In genomic region chr1:193392686-193393085, GRCh38 we compare ENCODE assay signal across 20 cellular contexts.
DNase-seq lines count a peak whose midpoint lies in the region; ATAC-seq, FAIRE-seq and TF ChIP-seq lines count a peak whose summit lies in the region.
"Had no signal": no experiment of that assay in that cellular context is flagged by ENCODE, and none has a peak within 500 bp of the region (broad histone marks: within the 10 kb centered on the region; RNA-seq: fewer than 3 reads in every experiment).

No MANE protein-coding gene starts in this region.

- peaks cover 7% of the 10 kb centered on the region for H3K36me3 Mint-ChIP-seq in progenitor cell of endocrine pancreas (ENCODE audit: insufficient read depth)

- H3K23ac ChIP-seq in H1 (ENCODE audit: insufficient read length) = no peak overlapping the region

- WGBS in H1 (ENCODE audit: extremely low coverage in 1 of 2, insufficient coverage in 1 of 2, insufficient read length in 1 of 2, insufficient replicate concordance in 2 of 2, low coverage in 1 of 2, low lambda C conversion rate in 2 of 2, missing lambda C conversion rate in 1 of 2), 2 experiments = 47% methylated on average over 1 of the region's 1 CpG; no CpG with 5 or more reads in 1 of the 2 experiments

- H3K14ac ChIP-seq in H1 (ENCODE audit: insufficient read length) = no peak overlapping the region

- no peak overlapping the region for H4K8ac ChIP-seq in H1 (ENCODE audit: extremely low read depth, insufficient read depth, low read length)

- peaks cover 24% of the 10 kb centered on the region for H3K9me3 Mint-ChIP-seq in progenitor cell of endocrine pancreas (ENCODE audit: low read depth)
- H3K9me3 Mint-ChIP-seq: HFFc6 had no signal

- no peak overlapping the region for H4K91ac ChIP-seq in H1 (replicated peaks; ENCODE audit: insufficient read length, low read length)

- POLR2A ChIA-PET in H1 (lab: Charles Lee; ENCODE audit: partially characterized antibody) = no interaction called here

- H3K4me2 ChIP-seq in H1 (ENCODE audit: insufficient read depth in 1 of 2, low read depth in 2 of 2, low read length in 2 of 2) = no peak overlapping the region
- H3K4me2 ChIP-seq: KMS-11 had no signal

- no peak overlapping the region for H3K27ac ChIP-seq in H1 (ENCODE audit: low read depth, low read length)
- H3K27ac ChIP-seq: C4-2B, KMS-11 had no signal

- H3K27ac Mint-ChIP-seq in progenitor cell of endocrine pancreas = no peak overlapping the region
- H3K27ac Mint-ChIP-seq: HFFc6 had no signal

- no peak overlapping the region for H2BK120ac ChIP-seq in H1 (replicated peaks; ENCODE audit: low read depth, low read length)

- CTCF ChIA-PET in H1 (lab: Charles Lee; ENCODE audit: partially characterized antibody) = interaction anchor here (1.3 kb wide), 1 partner anchor 894 kb away, joined by 3 read pairs; no protein-coding TSS in a partner anchor

- no peak overlapping the region for H3K4me3 Mint-ChIP-seq in progenitor cell of endocrine pancreas (ENCODE audit: low read depth)
- H3K4me3 Mint-ChIP-seq: HFFc6 had no signal

- no peaks in the 10 kb centered on the region for H3K36me3 ChIP-seq in H1 (ENCODE audit: control insufficient read depth in 2 of 4, insufficient read depth in 4 of 4, low read length in 3 of 4)

- no peak overlapping the region for H3K4ac ChIP-seq in H1 (replicated peaks; ENCODE audit: insufficient read length, low read depth, low read length)

- H3K9ac ChIP-seq in H1 (replicated peaks in 1 of 4; ENCODE audit: extremely low read depth in 1 of 4, low read depth in 3 of 4, low read length in 3 of 4) = no peak overlapping the region
- H3K9ac ChIP-seq: KMS-11 had no signal

- no peak overlapping the region for H3K18ac ChIP-seq in H1 (ENCODE audit: extremely low read depth, low read length)

- H4K20me1 ChIP-seq in H1 (replicated peaks in 1 of 2; ENCODE audit: control insufficient read depth in 1 of 2, insufficient read depth in 2 of 2, low read length in 2 of 2) = no peaks in the 10 kb centered on the region

- peak; percentile 20 for DNase-seq in NCI-H82 (lab: John Stamatoyannopoulos, UW)
- DNase-seq in NCI-H82 treated with DMSO at 0.1 percent for 48 hours (lab: John Stamatoyannopoulos, UW; ENCODE audit: unreplicated experiment) = no peak
- DNase-seq in LNCaP clone FGC (ENCODE audit: low read depth) = no peak
- DNase-seq in H1 (ENCODE audit: low read depth in 1 of 2, low spot score in 2 of 2) = no peak
- no peak for DNase-seq in progenitor cell of endocrine pancreas (ENCODE audit: low spot score, unreplicated experiment)
- DNase-seq in RKO (ENCODE audit: low spot score) = no peak
- DNase-seq in putamen (ENCODE audit: low spot score) = no peak
- DNase-seq: 8988T, DMS153, HFFc6, NCI-H1105 treated with DMSO at 0.1 percent for 48 hours, NCI-H187, NCI-H2171 treated with DMSO at 0.1 percent for 48 hours, NCI-H510A, SHP77 had no signal

- H3K79me1 ChIP-seq in H1 (ENCODE audit: low read depth, low read length) = no peaks in the 10 kb centered on the region

- H2BK5ac ChIP-seq in H1 (ENCODE audit: low read depth, low read length) = no peak overlapping the region

- H2BK20ac ChIP-seq in H1 (ENCODE audit: low read length) = no peak overlapping the region

- peaks cover 0 to 1% (median 0%) of the 10 kb centered on the region in 4 experiments; a peak in 1 of 7 replicates for H3K27me3 ChIP-seq in H1 (replicated peaks in 1 of 4; ENCODE audit: control insufficient read depth in 3 of 4, extremely low read depth in 1 of 4, insufficient read depth in 3 of 4, low read length in 3 of 4)

- no peaks in the 10 kb centered on the region for H3K27me3 Mint-ChIP-seq in progenitor cell of endocrine pancreas

- H4K5ac ChIP-seq in H1 (ENCODE audit: insufficient read length, low read depth, low read length) = no peak overlapping the region

- H2BK15ac ChIP-seq in H1 (ENCODE audit: low read length) = no peak overlapping the region

- H2AK5ac ChIP-seq in H1 (ENCODE audit: low read depth, low read length) = no peak overlapping the region

- ATAC-seq in GM21529 (IDR thresholded peaks at IDR 0.05; ENCODE audit: unreplicated experiment) = no peak
- ATAC-seq: GM12878, SK-N-SH treated with all-trans-retinoic acid at 6 μM for 48 hours had no signal

- peak; percentile 75 to 76 for TF ChIP-seq RAD21 in H1 (IDR thresholded peaks at IDR 0.05 in 1 of 2, conservative IDR thresholded peaks at IDR 0.05 in 1 of 2; ENCODE audit: low read depth in 2 of 2, low read length in 2 of 2)

- no peak overlapping the region for H3K56ac ChIP-seq in H1 (replicated peaks; ENCODE audit: insufficient read length, low read depth, low read length)

- TF ChIP-seq CTCF in LNCaP clone FGC (IDR thresholded peaks at IDR 0.05; ENCODE audit: control insufficient read depth, extremely low read depth, insufficient read depth) (peak; percentile 30; the same call in 1 of the 2 replicates), H1 (IDR thresholded peaks at IDR 0.05; ENCODE audit: control extremely low read depth in 1 of 3, insufficient read depth in 1 of 3, low read depth in 1 of 3, low read length in 3 of 3) (peak; percentile 35 to 64 (median 39)), progenitor cell of endocrine pancreas (IDR thresholded peaks at IDR 0.05; ENCODE audit: unreplicated experiment) (peak; percentile 8)

- H3K79me2 ChIP-seq in H1 (ENCODE audit: control insufficient read depth in 1 of 2, insufficient read depth in 2 of 2, low read length in 2 of 2) = no peaks in the 10 kb centered on the region

- no peaks in the 10 kb centered on the region for H3K9me3 ChIP-seq in H1 (ENCODE audit: insufficient read depth in 2 of 2, low read depth in 1 of 2, low read length in 1 of 2)

- H3K23me2 ChIP-seq in H1 (ENCODE audit: low read depth, low read length) = no peaks in the 10 kb centered on the region

- TF ChIP-seq POLR2A in H1 (IDR thresholded peaks at IDR 0.05; ENCODE audit: control extremely low read depth in 1 of 2, low read depth in 2 of 2, low read length in 2 of 2) = no peak

- TF ChIP-seq EP300 in H1 (IDR thresholded peaks at IDR 0.05; ENCODE audit: borderline replicate concordance in 1 of 2, low read depth in 2 of 2, low read length in 2 of 2) = no peak

- H3K4me3 ChIP-seq in LNCaP clone FGC (ENCODE audit: low read depth, low read length) (no peak overlapping the region), H1 (ENCODE audit: extremely low read depth in 1 of 4, insufficient read depth in 2 of 4, low read depth in 3 of 4, low read length in 4 of 4) (no peak overlapping the region)
- H3K4me3 ChIP-seq: GM12878 had no signal

- FAIRE-seq in H1 (lab: Jason Lieb, UNC) = peak; percentile 36
- FAIRE-seq: GM12878 had no signal

- H2AFZ ChIP-seq in H1 (ENCODE audit: low read length) = no peak overlapping the region

- no peak overlapping the region for H2BK12ac ChIP-seq in H1 (ENCODE audit: low read depth, low read length)

- H3K4me1 ChIP-seq in H1 (replicated peaks in 1 of 4; ENCODE audit: control insufficient read depth in 3 of 4, insufficient read depth in 4 of 4, low read length in 3 of 4) = no peaks in the 10 kb centered on the region

- no peaks in the 10 kb centered on the region for H3K4me1 Mint-ChIP-seq in progenitor cell of endocrine pancreas (ENCODE audit: low read depth)

TF ChIP-seq in H1, 55 proteins besides CTCF, POLR2A, EP300 and RAD21:
- TF ChIP-seq CTBP2 (IDR thresholded peaks at IDR 0.05; ENCODE audit: borderline replicate concordance, insufficient read depth, insufficient read length, low read length) = no peak
- no peak for TF ChIP-seq CBX8 (IDR thresholded peaks at IDR 0.05; ENCODE audit: borderline replicate concordance, low read depth, low read length)
- TF ChIP-seq FOSL1 (IDR thresholded peaks at IDR 0.05; ENCODE audit: insufficient read depth, low read depth, low read length) = no peak
- no peak for TF ChIP-seq CBX5 (IDR thresholded peaks at IDR 0.05; ENCODE audit: low read depth, low read length)
- TF ChIP-seq SIRT6 (IDR thresholded peaks at IDR 0.05; ENCODE audit: low read length) = no peak
- no peak for TF ChIP-seq TAF7 (optimal IDR thresholded peaks at IDR 0.05; ENCODE audit: borderline replicate concordance, low read depth, low read length)
